9 cellular contexts compared by ENCODE assay signal in the genomic region with DNA sequence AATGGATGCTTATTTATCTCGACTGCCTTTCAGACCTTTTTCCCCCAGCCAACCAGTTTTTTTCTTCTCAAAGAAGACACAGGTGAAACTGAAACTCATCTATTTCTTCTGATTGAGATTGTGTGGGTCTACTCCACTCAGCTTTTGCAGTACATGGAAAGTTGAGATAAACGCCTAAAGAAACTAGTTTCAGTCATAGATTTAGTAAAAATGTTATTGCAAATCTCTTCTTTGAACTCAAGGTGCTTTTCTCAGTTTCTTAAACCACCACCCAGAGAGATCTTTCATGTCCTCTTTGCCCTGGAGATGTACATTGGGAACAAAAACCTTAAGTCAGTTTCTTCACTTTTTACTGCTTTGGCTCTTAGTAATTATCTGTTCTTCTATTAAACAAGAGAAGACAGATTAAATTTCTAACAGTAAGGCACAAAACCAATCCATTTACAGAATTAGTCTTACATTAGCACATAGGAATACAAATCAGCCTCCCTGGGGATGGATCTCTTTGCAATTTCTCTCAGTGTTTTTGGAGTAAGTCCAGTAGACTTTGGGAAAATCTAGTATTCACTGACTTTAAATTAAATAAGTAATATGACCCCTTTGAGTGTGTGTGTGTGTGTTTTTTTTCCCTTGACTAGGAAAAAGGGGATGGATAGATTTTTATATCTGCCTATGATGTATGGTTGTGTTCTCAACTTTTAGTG. TPM values are rescaled to one million over a fixed set of nuclear protein-coding genes. Genes with fewer than 3 reads are reported as not detected.
DNase-seq lines count a peak whose midpoint lies in the region; ATAC-seq, FAIRE-seq and TF ChIP-seq lines count a peak whose summit lies in the region.
"Had no signal": no experiment of that assay in that cellular context is flagged by ENCODE, and none has a peak within 500 bp of the region (broad histone marks: within the 10 kb centered on the region; RNA-seq: fewer than 3 reads in every experiment).

No MANE protein-coding gene starts in this region.

- H3K9me3 ChIP-seq in CD4-positive, CD25-positive, alpha-beta regulatory T cell (ENCODE audit: control insufficient read depth in 2 of 2, low read length in 2 of 2), result no peaks in the 10 kb centered on the region
- no peaks in the 10 kb centered on the region for H3K9me3 ChIP-seq in upper lobe of right lung

- FAIRE-seq in GM19239 (lab: Jason Lieb, UNC), result peak; percentile 86

- TF ChIP-seq CTCF in upper lobe of right lung (IDR thresholded peaks at IDR 0.05), result no peak

- no peaks in the 10 kb centered on the region for H3K36me3 ChIP-seq in CD4-positive, CD25-positive, alpha-beta regulatory T cell (ENCODE audit: control insufficient read depth, insufficient read depth, low read length)
- no peaks in the 10 kb centered on the region for H3K36me3 ChIP-seq in upper lobe of right lung

- peaks cover 59% of the 10 kb centered on the region for H3K4me1 ChIP-seq in CD4-positive, CD25-positive, alpha-beta regulatory T cell (ENCODE audit: control insufficient read depth, insufficient read depth, low read length, poor library complexity, severe bottlenecking)
- no peaks in the 10 kb centered on the region for H3K4me1 ChIP-seq in upper lobe of right lung

- peaks cover 9% of the 10 kb centered on the region for H3K36me3 Mint-ChIP-seq in CD4-positive, CD25-positive, alpha-beta regulatory T cell
- peaks cover 1% of the 10 kb centered on the region for H3K36me3 Mint-ChIP-seq in T-helper 2 cell treated with Interferon-gamma antibody and Interleukin-4, amounts not matched to agents 5 μg/mL and 100 μg/mL, for 36 hours (ENCODE audit: low read depth)

- peak overlapping the region; percentile 53 for H3K27ac ChIP-seq in CD4-positive, CD25-positive, alpha-beta regulatory T cell (ENCODE audit: insufficient read depth, low read length, poor library complexity, severe bottlenecking)
- H3K27ac ChIP-seq in upper lobe of right lung, result no peak overlapping the region

- DNase-seq in CD4-positive, CD25-positive, alpha-beta regulatory T cell, result peak in 2 of 3 donors; percentile 21 to 87
- DNase-seq in GM19239 (ENCODE audit: insufficient read length, low spot score) (no peak), left cardiac atrium (no peak), iPS-NIHi11 (ENCODE audit: low spot score) (no peak), occipital lobe (lab: John Stamatoyannopoulos, UW) (no peak), upper lobe of right lung (no peak)
- no peak for DNase-seq in T-helper 2 cell treated with Interferon-gamma antibody and Interleukin-4, amounts not matched to agents 5 μg/mL and 100 μg/mL, for 36 hours (ENCODE audit: low spot score)
- DNase-seq: midbrain had no signal

- intact Hi-C loops in left cardiac atrium (cut with DNase I), result no loop called here
- intact Hi-C loops in upper lobe of right lung (cut with DNase I), result no loop called here

- H3K9me3 Mint-ChIP-seq in CD4-positive, CD25-positive, alpha-beta regulatory T cell, result peaks cover 0 to 1% (median 0%) of the 10 kb centered on the region in 7 donors
- no peaks in the 10 kb centered on the region for H3K9me3 Mint-ChIP-seq in T-helper 2 cell treated with Interferon-gamma antibody and Interleukin-4, amounts not matched to agents 5 μg/mL and 100 μg/mL, for 36 hours

- no peak for ATAC-seq in CD4-positive, CD25-positive, alpha-beta regulatory T cell (ENCODE audit: low read depth in 2 of 2)
- ATAC-seq in HG03025 (IDR thresholded peaks at IDR 0.05; ENCODE audit: low FRiP score, unreplicated experiment), result peak; percentile 79
- ATAC-seq in left cardiac atrium, result no peak
- no peak for ATAC-seq in upper lobe of right lung

- peak overlapping the region; percentile 64 to 91 (median 66) for H3K27ac Mint-ChIP-seq in CD4-positive, CD25-positive, alpha-beta regulatory T cell
- H3K27ac Mint-ChIP-seq in T-helper 2 cell treated with Interferon-gamma antibody and Interleukin-4, amounts not matched to agents 5 μg/mL and 100 μg/mL, for 36 hours, result peak overlapping the region; percentile 72

- peak overlapping the region; percentile 4 to 71 (median 40) for H3K4me3 Mint-ChIP-seq in CD4-positive, CD25-positive, alpha-beta regulatory T cell
- peak overlapping the region; percentile 61 for H3K4me3 Mint-ChIP-seq in T-helper 2 cell treated with Interferon-gamma antibody and Interleukin-4, amounts not matched to agents 5 μg/mL and 100 μg/mL, for 36 hours

- H3K4me3 ChIP-seq in CD4-positive, CD25-positive, alpha-beta regulatory T cell (ENCODE audit: low read depth, low read length), result peak overlapping the region; percentile 59
- no peak overlapping the region for H3K4me3 ChIP-seq in upper lobe of right lung

- no peaks in the 10 kb centered on the region for H3K27me3 Mint-ChIP-seq in CD4-positive, CD25-positive, alpha-beta regulatory T cell
- peaks cover 64% of the 10 kb centered on the region for H3K27me3 Mint-ChIP-seq in T-helper 2 cell treated with Interferon-gamma antibody and Interleukin-4, amounts not matched to agents 5 μg/mL and 100 μg/mL, for 36 hours (ENCODE audit: low read depth)

- peaks cover 42 to 89% (median 72%) of the 10 kb centered on the region in 4 donors for H3K4me1 Mint-ChIP-seq in CD4-positive, CD25-positive, alpha-beta regulatory T cell
- peaks cover 58% of the 10 kb centered on the region for H3K4me1 Mint-ChIP-seq in T-helper 2 cell treated with Interferon-gamma antibody and Interleukin-4, amounts not matched to agents 5 μg/mL and 100 μg/mL, for 36 hours (ENCODE audit: low read depth)

- H3K27me3 ChIP-seq in CD4-positive, CD25-positive, alpha-beta regulatory T cell (ENCODE audit: control insufficient read depth, insufficient read depth, low read length), result no peaks in the 10 kb centered on the region
- no peaks in the 10 kb centered on the region for H3K27me3 ChIP-seq in upper lobe of right lung

RNA-seq across cellular contexts. Expression of gene FBXW8, which starts 11.6 kb away (rescaled TPM):
- total RNA-seq in CD4-positive, CD25-positive, alpha-beta regulatory T cell, result 10.4 TPM
- 1 to 10 TPM; 3.6 to 6.9 (median 5.5) TPM for polyA plus RNA-seq in CD4-positive, CD25-positive, alpha-beta regulatory T cell
- 1 to 10 TPM; 6.5 to 8.9 TPM for total RNA-seq in left cardiac atrium
- total RNA-seq in occipital lobe, result 11.9 TPM
- total RNA-seq in upper lobe of right lung, result 16.8 TPM

RNA-seq across cellular contexts. Expression of gene HRK, which starts 41.1 kb away (rescaled TPM):
- 0.25 TPM for total RNA-seq in CD4-positive, CD25-positive, alpha-beta regulatory T cell
- not detected for polyA plus RNA-seq in CD4-positive, CD25-positive, alpha-beta regulatory T cell
- under 1 TPM; 0.05 to 0.09 TPM for total RNA-seq in left cardiac atrium
- total RNA-seq in occipital lobe, result 0.47 TPM
- total RNA-seq in upper lobe of right lung, result not detected

Comparison
In these comparisons a context has a peak if more than half of its experiments do, and no peak if none do; other contexts are left out.
1. DNase-seq: peak in CD4-positive, CD25-positive, alpha-beta regulatory T cell (2 of 3); none in GM19239 (single experiment), T-helper 2 cell treated with Interferon-gamma antibody and Interleukin-4, amounts not matched to agents 5 μg/mL and 100 μg/mL, for 36 hours (single experiment), left cardiac atrium (single experiment), iPS-NIHi11 (single experiment), occipital lobe (single experiment) and upper lobe of right lung (single experiment).